Comparison of ENCODE assay signal across 23 cellular contexts in genomic region chr2:239036819-239037558, GRCh38.
"Had no signal": no experiment of that assay in that cellular context is flagged by ENCODE, and none has a peak within 500 bp of the region (broad histone marks: within the 10 kb centered on the region; RNA-seq: fewer than 3 reads in every experiment).

No MANE protein-coding gene starts in this region.

- H3K9me3 ChIP-seq: SJCRH30, SK-N-SH had no signal

- H3K4me2 ChIP-seq: SK-N-SH had no signal

- H3K27ac Mint-ChIP-seq: activated CD8-positive, alpha-beta T cell treated with anti-CD3 and anti-CD28 coated beads for 36 hours; activated naive CD8-positive, alpha-beta T cell; activated T-cell treated with anti-CD3 and anti-CD28 coated beads, Interleukin-2, amount 50 U/mL, for 72 hours; activated T-helper 2 cell treated with anti-CD3 and anti-CD28 coated beads, Interferon-gamma antibody, Interleukin-2, Interleukin-4, amounts not matched to agents 10 μg/mL and 5 μg/mL and 100 μg/mL, durations not matched to agents 14 hours and 24 hours and 36 hours had no signal

- DNase-seq: activated CD4-positive, alpha-beta T cell treated with anti-CD3 and anti-CD28 coated beads for 4 hours; activated CD8-positive, alpha-beta memory T cell treated with anti-CD3 and anti-CD28 coated beads, Interleukin-2, amount 50 U/mL, for 4 hours; activated CD8-positive, alpha-beta T cell treated with anti-CD3 and anti-CD28 coated beads for 36 hours; activated gamma-delta T cell treated with Interleukin-2 at 50 U/mL for 16 hours; activated T-cell treated with anti-CD3 and anti-CD28 coated beads, Interleukin-2, amount 50 U/mL, for 72 hours; brain microvascular endothelial cell; IMR-90; Kasumi-1; KBM-7; NCI-H1048; NCI-H146; NCI-H1930; NCI-H345; NCI-H510A; NCI-H526 treated with DMSO at 0.1 percent for 48 hours; NCI-H82; SJCRH30; SK-N-SH; SW 1271 had no signal

- ATAC-seq: activated CD4-positive, CD25-positive, alpha-beta regulatory T cell treated with anti-CD3 and anti-CD28 coated beads, Interleukin-2, amount 50 U/mL, for 24 hours; activated CD8-positive, alpha-beta T cell treated with anti-CD3 and anti-CD28 coated beads for 36 hours; activated T-cell treated with anti-CD3 and anti-CD28 coated beads, Interleukin-2, amount 50 U/mL, for 72 hours; Right ventricle myocardium inferior had no signal

- H3K4me3 ChIP-seq: SJCRH30 had no signal

- H3K9me3 Mint-ChIP-seq: activated CD8-positive, alpha-beta T cell treated with anti-CD3 and anti-CD28 coated beads for 36 hours; activated T-cell treated with anti-CD3 and anti-CD28 coated beads, Interleukin-2, amount 50 U/mL, for 72 hours; activated T-helper 2 cell treated with anti-CD3 and anti-CD28 coated beads, Interferon-gamma antibody, Interleukin-2, Interleukin-4, amounts not matched to agents 10 μg/mL and 5 μg/mL and 100 μg/mL, durations not matched to agents 14 hours and 24 hours and 36 hours had no signal

- H3K27ac ChIP-seq: brain microvascular endothelial cell, SJCRH30 had no signal

- H3K27me3 ChIP-seq: SJCRH30 had no signal

- H3K36me3 ChIP-seq: brain microvascular endothelial cell, SJCRH30 had no signal

- H3K4me3 Mint-ChIP-seq: activated CD8-positive, alpha-beta T cell treated with anti-CD3 and anti-CD28 coated beads for 36 hours; activated naive CD8-positive, alpha-beta T cell; activated T-cell treated with anti-CD3 and anti-CD28 coated beads, Interleukin-2, amount 50 U/mL, for 72 hours had no signal

- H3K4me1 ChIP-seq: SJCRH30 had no signal

- H3K36me3 Mint-ChIP-seq: activated naive CD8-positive, alpha-beta T cell had no signal

- H3K9ac ChIP-seq: SK-N-SH had no signal
